Comparison of ENCODE assay signal across 20 cellular contexts in genomic region chr17:28113269-28113668, GRCh38.
DNase-seq lines count a peak whose midpoint lies in the region; ATAC-seq, FAIRE-seq and TF ChIP-seq lines count a peak whose summit lies in the region.
"Had no signal": no experiment of that assay in that cellular context is flagged by ENCODE, and none has a peak within 500 bp of the region (broad histone marks: within the 10 kb centered on the region; RNA-seq: fewer than 3 reads in every experiment).

No MANE protein-coding gene starts in this region.

- no peak overlapping the region for H3K14ac ChIP-seq in H9 (ENCODE audit: insufficient read depth, low read length)
- no peak overlapping the region for H3K14ac ChIP-seq in mesenchymal stem cell (ENCODE audit: low read length in 2 of 2)

- 0 out of 2 replicates have a peak overlapping the region, but pooled peaks have one; percentile 9 for H3K27ac ChIP-seq in ACC112 (ENCODE audit: low read depth, low read length)
- no peak overlapping the region for H3K27ac ChIP-seq in H9 (ENCODE audit: insufficient read length, low read depth, low read length)
- no peak overlapping the region for H3K27ac ChIP-seq in K562 (ENCODE audit: extremely low read depth, low read depth, low read length)
- no peak overlapping the region for H3K27ac ChIP-seq in mesenchymal stem cell (ENCODE audit: low read length, poor library complexity, severe bottlenecking)
- H3K27ac ChIP-seq: KMS-11, SJCRH30 had no signal

- H2AK5ac ChIP-seq in H9 (ENCODE audit: insufficient read length, low read length): no peak overlapping the region
- H2AK5ac ChIP-seq in mesenchymal stem cell (ENCODE audit: low read length, severe bottlenecking): peak overlapping the region; percentile 73

- H3K4me3 ChIP-seq in ACC112 (ENCODE audit: low read depth, low read length) (no peak overlapping the region), K562 (no peak overlapping the region), mesenchymal stem cell (ENCODE audit: insufficient read depth in 1 of 2, low read depth in 1 of 2, low read length in 2 of 2) (peak overlapping the region in 1 of 2 experiments; percentile 15)
- H3K4me3 ChIP-seq: SJCRH30 had no signal

- no peaks in the 10 kb centered on the region for H3K23me2 ChIP-seq in H9 (ENCODE audit: insufficient read length, low read depth, low read length, poor library complexity, severe bottlenecking)

- POLR2A ChIA-PET in K562 (lab: Yijun Ruan, JAX): no interaction called here

- H2AFZ ChIP-seq in ACC112 (ENCODE audit: low read length, unreplicated experiment): no peak overlapping the region
- H2AFZ ChIP-seq in H9 (ENCODE audit: low read length): no peak overlapping the region
- no peak overlapping the region for H2AFZ ChIP-seq in K562 (ENCODE audit: low read depth, low read length)
- H2AFZ ChIP-seq in mesenchymal stem cell (ENCODE audit: low read depth, low read length): no peak overlapping the region

- DNase-seq in H9 (no peak), K562 (ENCODE audit: extremely low read depth in 1 of 4, low spot score in 3 of 4) (no peak), mesenchymal stem cell (no peak), OCI-M1 (lab: John Stamatoyannopoulos, UW) (no peak), NCI-H345 treated with DMSO at 0.1 percent for 48 hours (lab: John Stamatoyannopoulos, UW; ENCODE audit: unreplicated experiment) (no peak)
- no peak for DNase-seq in stimulated activated CD4-positive, alpha-beta T cell treated with anti-CD3 and anti-CD28 coated beads, Interleukin-12 subunit alpha, Interleukin-12 subunit beta, amount 100 ng/mL, for 4 hours
- DNase-seq: Caco-2; CD4-positive, alpha-beta T cell; GDM1; NCI-H1048; NCI-H1436; NCI-H1930; NCI-H226; NCI-H524 treated with DMSO at 0.1 percent for 48 hours; SJCRH30 had no signal

- H3K9me1 ChIP-seq in K562 (ENCODE audit: control insufficient read depth, insufficient read depth, low read length): no peaks in the 10 kb centered on the region

- intact Hi-C loops in K562 (cut with micrococcal nuclease): no loop called here

- no peak overlapping the region for H2BK15ac ChIP-seq in H9 (ENCODE audit: low read depth, low read length)
- H2BK15ac ChIP-seq in mesenchymal stem cell (ENCODE audit: low read depth, poor library complexity, severe bottlenecking): no peak overlapping the region

- TF ChIP-seq CTCF in H9 (conservative IDR thresholded peaks at IDR 0.05) (no peak), K562 (IDR thresholded peaks at IDR 0.05 in 2 of 3, conservative IDR thresholded peaks at IDR 0.05 in 1 of 3; ENCODE audit: insufficient read depth in 2 of 3, low read depth in 1 of 3, low read length in 3 of 3) (no peak)

- H3K9me3 Mint-ChIP-seq in H9: peaks cover 0 to 4% of the 10 kb centered on the region in 2 experiments; a peak in 2 of 5 replicates
- H3K9me3 Mint-ChIP-seq: CD4-positive, alpha-beta T cell had no signal

- H3K36me3 ChIP-seq in ACC112 (ENCODE audit: insufficient read depth, low read length) (0 out of 2 replicates have a peak, but pooled peaks cover 4% of the 10 kb centered on the region), K562 (ENCODE audit: control insufficient read depth, insufficient read depth, low read length) (peaks cover 2% of the 10 kb centered on the region; the same call in 1 of the 3 replicates), mesenchymal stem cell (ENCODE audit: control insufficient read depth in 1 of 2, insufficient read depth in 2 of 2, low read depth in 1 of 2, low read length in 2 of 2) (no peaks in the 10 kb centered on the region)
- H3K36me3 ChIP-seq: SJCRH30 had no signal

- no peak overlapping the region for H2BK20ac ChIP-seq in H9 (ENCODE audit: low read depth, low read length, poor library complexity, severe bottlenecking)

- no peaks in the 10 kb centered on the region for H3K9me3 ChIP-seq in H9 (ENCODE audit: control insufficient read depth, low read depth, low read length)
- no peaks in the 10 kb centered on the region for H3K9me3 ChIP-seq in K562 (replicated peaks; ENCODE audit: control insufficient read depth, insufficient read depth, low read depth, low read length)
- H3K9me3 ChIP-seq in mesenchymal stem cell (ENCODE audit: control insufficient read depth, low read length): no peaks in the 10 kb centered on the region
- H3K9me3 ChIP-seq: SJCRH30 had no signal

- H3K18ac ChIP-seq in H9 (ENCODE audit: insufficient read length, low read depth, low read length): no peak overlapping the region
- H3K18ac ChIP-seq in mesenchymal stem cell (ENCODE audit: low read depth in 1 of 2, low read length in 2 of 2): no peak overlapping the region

- no peak overlapping the region for H3K4me3 Mint-ChIP-seq in H9
- H3K4me3 Mint-ChIP-seq: CD4-positive, alpha-beta T cell had no signal

- H3K23ac ChIP-seq in H9 (ENCODE audit: insufficient read length, low read depth, low read length) (no peak overlapping the region), mesenchymal stem cell (ENCODE audit: low read length in 2 of 2) (no peak overlapping the region)

- TF ChIP-seq EP300 in K562 (IDR thresholded peaks at IDR 0.05; ENCODE audit: low read length): no peak

- no peak overlapping the region for H4K8ac ChIP-seq in H9 (replicated peaks; ENCODE audit: insufficient read length, low read depth, low read length)
- no peak overlapping the region for H4K8ac ChIP-seq in mesenchymal stem cell (ENCODE audit: low read length)

- H3K4me2 ChIP-seq in H9 (ENCODE audit: insufficient read depth, insufficient read length, low read length) (no peak overlapping the region), K562 (ENCODE audit: insufficient read depth, low read length) (no peak overlapping the region; the same call in 1 of the 2 replicates), mesenchymal stem cell (ENCODE audit: low read length, poor library complexity, severe bottlenecking) (no peak overlapping the region)
- H3K4me2 ChIP-seq: KMS-11 had no signal

- H4K20me1 ChIP-seq in H9 (ENCODE audit: control insufficient read depth, insufficient read depth, insufficient read length) (no peaks in the 10 kb centered on the region), K562 (replicated peaks; ENCODE audit: control insufficient read depth, insufficient read depth, low read length) (no peaks in the 10 kb centered on the region)

- H4K91ac ChIP-seq in H9 (ENCODE audit: insufficient read length, low read depth, low read length) (no peak overlapping the region), mesenchymal stem cell (ENCODE audit: low read length) (no peak overlapping the region)

- H2BK120ac ChIP-seq in H9 (ENCODE audit: low read depth, low read length, poor library complexity, severe bottlenecking) (no peak overlapping the region), mesenchymal stem cell (ENCODE audit: low read depth, low read length) (no peak overlapping the region)

- H3K79me2 ChIP-seq in ACC112 (ENCODE audit: control insufficient read depth, insufficient read depth, low read length, unreplicated experiment): peaks cover 21% of the 10 kb centered on the region
- no peaks in the 10 kb centered on the region; the same call in 1 of the 2 replicates for H3K79me2 ChIP-seq in H9 (ENCODE audit: insufficient read depth, low read length)
- H3K79me2 ChIP-seq in K562 (ENCODE audit: control insufficient read depth, insufficient read depth, low read length): peaks cover 36% of the 10 kb centered on the region

- peaks cover 0 to 7% (median 0%) of the 10 kb centered on the region in 3 experiments; a peak in 5 of 7 replicates for H3K36me3 Mint-ChIP-seq in H9 (ENCODE audit: insufficient read depth in 1 of 3, low read depth in 3 of 3)

- no peak overlapping the region for H2BK5ac ChIP-seq in H9 (ENCODE audit: insufficient read length, low read length)
- H2BK5ac ChIP-seq in mesenchymal stem cell (ENCODE audit: low read depth, low read length, poor library complexity, severe bottlenecking): no peak overlapping the region

- H3K27me3 ChIP-seq in ACC112 (ENCODE audit: insufficient read depth, low read length): no peaks in the 10 kb centered on the region
- no peaks in the 10 kb centered on the region for H3K27me3 ChIP-seq in H9 (ENCODE audit: insufficient read depth, low read length)
- H3K27me3 ChIP-seq in K562 (ENCODE audit: control insufficient read depth in 2 of 2, insufficient read depth in 2 of 2, low read length in 2 of 2): no peaks in the 10 kb centered on the region
- no peaks in the 10 kb centered on the region for H3K27me3 ChIP-seq in mesenchymal stem cell (ENCODE audit: control insufficient read depth in 1 of 2, insufficient read depth in 1 of 2, low read length in 2 of 2)
- H3K27me3 ChIP-seq: SJCRH30 had no signal

- H3K4me1 ChIP-seq in ACC112 (ENCODE audit: control insufficient read depth, insufficient read depth, low read length, unreplicated experiment) (peaks cover 26% of the 10 kb centered on the region), H9 (ENCODE audit: insufficient read depth, low read length) (peaks cover 10% of the 10 kb centered on the region), K562 (replicated peaks in 1 of 2; ENCODE audit: control insufficient read depth in 2 of 2, insufficient read depth in 2 of 2, low read length in 2 of 2) (peaks cover 15 to 30% of the 10 kb centered on the region in 2 experiments), mesenchymal stem cell (ENCODE audit: control insufficient read depth, insufficient read depth, low read depth, low read length) (peaks cover 4% of the 10 kb centered on the region)

- in situ Hi-C loops in K562 (cut with MboI): no loop called here

- FAIRE-seq in K562 (lab: Jason Lieb, UNC): no peak
- FAIRE-seq: A204.1, HepG2 had no signal

- no TSS peak for BruUV-seq in K562 (replicated peaks; lab: Mats Ljungman, UMichigan)

- H3K27ac Mint-ChIP-seq in H9: peak overlapping the region in 2 of 3 experiments; percentile 2 to 70; a peak in 1 of 7 replicates
- H3K27ac Mint-ChIP-seq: CD4-positive, alpha-beta T cell had no signal

- H3K4ac ChIP-seq in H9 (ENCODE audit: low read depth, low read length) (no peak overlapping the region), mesenchymal stem cell (ENCODE audit: low read depth in 1 of 2, low read length in 2 of 2) (no peak overlapping the region)

- no peak overlapping the region for H3K56ac ChIP-seq in H9 (ENCODE audit: insufficient read length, low read depth, low read length)

- TF ChIP-seq POLR2A in K562 (conservative IDR thresholded peaks at IDR 0.05): no peak

- ATAC-seq in K562 (peak; percentile 26; the same call in 1 of the 3 replicates), HG03432 (IDR thresholded peaks at IDR 0.05; ENCODE audit: unreplicated experiment) (no peak)
- ATAC-seq: HepG2 had no signal

- TF ChIP-seq RAD21 in K562 (CRISPR knock-in tag; conservative IDR thresholded peaks at IDR 0.05 in 1 of 2, IDR thresholded peaks at IDR 0.05 in 1 of 2): no peak

- no peaks in the 10 kb centered on the region for H3K79me1 ChIP-seq in H9 (ENCODE audit: insufficient read depth, low read depth, low read length, poor library complexity, severe bottlenecking)
- peaks cover 16% of the 10 kb centered on the region for H3K79me1 ChIP-seq in mesenchymal stem cell (replicated peaks; ENCODE audit: low read length, poor library complexity, severe bottlenecking)

- H3T11ph ChIP-seq in H9 (ENCODE audit: low read length): no peak overlapping the region

- H4K5ac ChIP-seq in H9 (ENCODE audit: insufficient read length, low read depth, low read length): no peak overlapping the region

- H3K27me3 Mint-ChIP-seq in H9 (ENCODE audit: low read depth): no peaks in the 10 kb centered on the region
- H3K27me3 Mint-ChIP-seq: CD4-positive, alpha-beta T cell had no signal

- H3K9ac ChIP-seq in H9 (ENCODE audit: extremely low read depth, insufficient read length, low read length): no peak overlapping the region
- H3K9ac ChIP-seq in K562 (ENCODE audit: insufficient read depth in 1 of 2, low read depth in 2 of 2, low read length in 2 of 2): no peak overlapping the region
- H3K9ac ChIP-seq in mesenchymal stem cell (ENCODE audit: low read length): peak overlapping the region; percentile 50
- H3K9ac ChIP-seq: KMS-11 had no signal

- H2BK12ac ChIP-seq in H9 (ENCODE audit: insufficient read length, low read depth, low read length) (no peak overlapping the region), mesenchymal stem cell (ENCODE audit: low read length in 2 of 2) (no peak overlapping the region)

- CTCF ChIA-PET in K562 (lab: Yijun Ruan, JAX; ENCODE audit: low intra/inter-chr PET ratio): no interaction called here

- peaks cover 45 to 50% of the 10 kb centered on the region in 2 experiments for H3K4me1 Mint-ChIP-seq in H9
